1 cellular context compared by ENCODE assay signal in genomic region chr11:57480409-57481137, GRCh38.
TF ChIP-seq lines count a peak whose summit lies in the region.

No MANE protein-coding gene starts in this region.

TF ChIP-seq in IMR-90, 13 proteins besides CTCF, POLR2A, EP300 and RAD21:
- peak; percentile 37; the same call in 1 of the 2 replicates for TF ChIP-seq SMC3 (IDR thresholded peaks at IDR 0.05; ENCODE audit: low read depth, low read length)
- TF ChIP-seq MXI1 (IDR thresholded peaks at IDR 0.05; ENCODE audit: borderline replicate concordance, low read depth, low read length) = no peak
- TF ChIP-seq RCOR1 (IDR thresholded peaks at IDR 0.05; ENCODE audit: insufficient replicate concordance, low read length) = no peak
